In the genomic region with DNA sequence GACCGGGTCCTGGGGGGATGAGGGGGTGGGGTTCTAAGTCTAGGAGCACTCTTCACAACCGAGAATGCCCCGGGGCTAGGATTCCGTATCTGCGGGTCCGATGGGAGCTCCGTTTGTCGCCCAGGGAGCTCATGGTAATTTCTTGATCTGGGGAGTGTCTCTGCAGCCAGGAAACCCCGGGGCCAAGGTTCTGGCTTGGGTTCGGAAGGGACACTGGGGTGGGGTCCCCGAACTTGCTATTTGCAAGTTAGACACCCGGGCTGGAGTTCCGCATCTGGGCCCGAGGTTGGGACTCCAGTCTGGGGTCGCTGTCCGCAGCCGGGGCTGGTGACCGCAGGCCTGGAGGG, we compare ENCODE assay signal across 8 cellular contexts. TPM values are rescaled to one million over a fixed set of nuclear protein-coding genes. Genes with fewer than 3 reads are reported as not detected.
DNase-seq lines count a peak whose midpoint lies in the region; ATAC-seq, FAIRE-seq and TF ChIP-seq lines count a peak whose summit lies in the region.

No MANE protein-coding gene starts in this region.

- peak overlapping the region; percentile 79 to 96 (median 93) for H3K27ac Mint-ChIP-seq in CD14-positive monocyte
- peak overlapping the region; percentile 82 for H3K27ac Mint-ChIP-seq in activated T-helper 2 cell treated with anti-CD3 and anti-CD28 coated beads, Interferon-gamma antibody, Interleukin-2, Interleukin-4, amounts not matched to agents 10 μg/mL and 5 μg/mL and 100 μg/mL, durations not matched to agents 14 hours and 24 hours and 36 hours

- TF ChIP-seq RAD21 in HCT116 (IDR thresholded peaks at IDR 0.05; ENCODE audit: low read depth): no peak

- H3K9me2 ChIP-seq in HCT116 (ENCODE audit: insufficient read depth): no peaks in the 10 kb centered on the region

- no peak for DNase-seq in CD14-positive monocyte (ENCODE audit: low spot score)
- no peak for DNase-seq in HCT116 (ENCODE audit: low read depth, low spot score)
- DNase-seq in activated T-helper 2 cell treated with anti-CD3 and anti-CD28 coated beads, Interferon-gamma antibody, Interleukin-2, Interleukin-4, amounts not matched to agents 10 μg/mL and 5 μg/mL and 100 μg/mL, durations not matched to agents 14 hours and 24 hours and 36 hours (ENCODE audit: low spot score): no peak
- no peak for DNase-seq in kidney
- no peak for DNase-seq in CD1c-positive myeloid dendritic cell (ENCODE audit: extremely low spot score)
- DNase-seq in EL: no peak
- DNase-seq in ureter (ENCODE audit: low spot score): no peak

- intact Hi-C loops in CD14-positive monocyte (cut with micrococcal nuclease) (no loop called here), HCT116 (cut with micrococcal nuclease) (no loop called here), kidney (cut with DNase I) (no loop called here)
- intact Hi-C loops in activated T-helper 2 cell treated with anti-CD3 and anti-CD28 coated beads, Interferon-gamma antibody, Interleukin-2, Interleukin-4, amounts not matched to agents 10 μg/mL and 5 μg/mL and 100 μg/mL, durations not matched to agents 14 hours and 24 hours and 36 hours (cut with micrococcal nuclease): loop anchor here (1.0 kb wide), 1 partner anchor 13 kb away; no protein-coding TSS in a partner anchor

- H2AFZ ChIP-seq in HCT116 (ENCODE audit: low read depth, low read length, poor library complexity, severe bottlenecking): no peak overlapping the region

- H3K4me1 ChIP-seq in HCT116 (ENCODE audit: control insufficient read depth in 1 of 2, insufficient read depth in 2 of 2, low read length in 2 of 2): peaks cover 30 to 58% of the 10 kb centered on the region in 2 experiments
- H3K4me1 ChIP-seq in kidney (ENCODE audit: control insufficient read depth in 1 of 2, insufficient read depth in 1 of 2, low read depth in 1 of 2, low read length in 2 of 2): peaks cover 12 to 27% of the 10 kb centered on the region in 2 donors

- peaks cover 1 to 9% (median 2%) of the 10 kb centered on the region in 3 donors for H3K27me3 Mint-ChIP-seq in CD14-positive monocyte (ENCODE audit: low read depth in 3 of 3)
- no peaks in the 10 kb centered on the region for H3K27me3 Mint-ChIP-seq in activated T-helper 2 cell treated with anti-CD3 and anti-CD28 coated beads, Interferon-gamma antibody, Interleukin-2, Interleukin-4, amounts not matched to agents 10 μg/mL and 5 μg/mL and 100 μg/mL, durations not matched to agents 14 hours and 24 hours and 36 hours (ENCODE audit: low read depth)

- FAIRE-seq in kidney (lab: Jason Lieb, UNC): no peak

- peaks cover 43% of the 10 kb centered on the region for H3K4me1 Mint-ChIP-seq in CD14-positive monocyte
- peaks cover 37% of the 10 kb centered on the region for H3K4me1 Mint-ChIP-seq in activated T-helper 2 cell treated with anti-CD3 and anti-CD28 coated beads, Interferon-gamma antibody, Interleukin-2, Interleukin-4, amounts not matched to agents 10 μg/mL and 5 μg/mL and 100 μg/mL, durations not matched to agents 14 hours and 24 hours and 36 hours (ENCODE audit: low read depth)

- H4K20me1 ChIP-seq in HCT116 (ENCODE audit: insufficient read depth): no peaks in the 10 kb centered on the region

- POLR2A ChIA-PET in HCT116 (lab: Charles Lee): interaction anchor here (0.9 to 2.2 kb wide), 9 partner anchors 9 to 50 kb away, joined by 3 to 11 read pairs (median 4); no protein-coding TSS in a partner anchor

- peak overlapping the region; percentile 92 for H3K4me3 Mint-ChIP-seq in CD14-positive monocyte
- peak overlapping the region; percentile 78 for H3K4me3 Mint-ChIP-seq in activated T-helper 2 cell treated with anti-CD3 and anti-CD28 coated beads, Interferon-gamma antibody, Interleukin-2, Interleukin-4, amounts not matched to agents 10 μg/mL and 5 μg/mL and 100 μg/mL, durations not matched to agents 14 hours and 24 hours and 36 hours (ENCODE audit: low read depth)

- no peaks in the 10 kb centered on the region for H3K9me3 Mint-ChIP-seq in CD14-positive monocyte
- H3K9me3 Mint-ChIP-seq in activated T-helper 2 cell treated with anti-CD3 and anti-CD28 coated beads, Interferon-gamma antibody, Interleukin-2, Interleukin-4, amounts not matched to agents 10 μg/mL and 5 μg/mL and 100 μg/mL, durations not matched to agents 14 hours and 24 hours and 36 hours: no peaks in the 10 kb centered on the region

- no peak for TF ChIP-seq POLR2A in HCT116 (IDR thresholded peaks at IDR 0.05; ENCODE audit: borderline replicate concordance, extremely low read depth, insufficient read depth, insufficient read length)

- CTCF ChIA-PET in HCT116 (lab: Charles Lee): interaction anchor here (0.7 to 2.0 kb wide), 10 partner anchors 13 to 217 kb away, joined by 3 to 7 read pairs (median 4); a partner anchor contains a TSS

- H3K79me2 ChIP-seq in HCT116 (ENCODE audit: insufficient read depth, low read length): peaks cover 53% of the 10 kb centered on the region

- no peaks in the 10 kb centered on the region for H3K27me3 ChIP-seq in HCT116 (ENCODE audit: insufficient read depth, low read length)

- RAD21 ChIA-PET in HCT116 (lab: Charles Lee; ENCODE audit: low non-redundant PET in 1 of 2, low total read pairs in 2 of 2, uncharacterized antibody in 2 of 2, unreplicated experiment in 2 of 2): interaction anchor here (0.7 to 1.0 kb wide), 2 partner anchors 13 to 38 kb away, joined by 3 read pairs; no protein-coding TSS in a partner anchor

- H3K36me3 ChIP-seq in HCT116 (ENCODE audit: control insufficient read depth in 1 of 2, insufficient read depth in 2 of 2, low read length in 2 of 2): peaks cover 4 to 14% of the 10 kb centered on the region in 2 experiments; a peak in 3 of 4 replicates
- H3K36me3 ChIP-seq in kidney (ENCODE audit: control insufficient read depth in 1 of 2, insufficient read depth in 2 of 2, low read length in 2 of 2): no peaks in the 10 kb centered on the region

- ATAC-seq in HCT116: peak; percentile 0; the same call in 1 of the 2 replicates

- no peaks in the 10 kb centered on the region for H3K9me3 ChIP-seq in HCT116 (ENCODE audit: control insufficient read depth in 1 of 2, insufficient read depth in 1 of 2, low read depth in 1 of 2, low read length in 2 of 2)
- no peaks in the 10 kb centered on the region for H3K9me3 ChIP-seq in kidney (ENCODE audit: control insufficient read depth in 1 of 2, low read length in 2 of 2)

- H3K36me3 Mint-ChIP-seq in CD14-positive monocyte: peaks cover 30 to 31% of the 10 kb centered on the region in 2 donors
- peaks cover 26% of the 10 kb centered on the region for H3K36me3 Mint-ChIP-seq in activated T-helper 2 cell treated with anti-CD3 and anti-CD28 coated beads, Interferon-gamma antibody, Interleukin-2, Interleukin-4, amounts not matched to agents 10 μg/mL and 5 μg/mL and 100 μg/mL, durations not matched to agents 14 hours and 24 hours and 36 hours (ENCODE audit: low read depth)

- peak overlapping the region; percentile 89 for H3K4me2 ChIP-seq in HCT116 (ENCODE audit: low read length)

- BruUV-seq in HCT116 (replicated peaks; lab: Mats Ljungman, UMichigan): no TSS peak

- H3K4me3 ChIP-seq in HCT116 (replicated peaks in 1 of 2; ENCODE audit: low read depth in 1 of 2, low read length in 2 of 2): peak overlapping the region; percentile 80 to 95
- H3K4me3 ChIP-seq in kidney (ENCODE audit: low read length in 2 of 2): peak overlapping the region; percentile 76 to 86

- peak overlapping the region; percentile 98 for H3K9ac ChIP-seq in HCT116 (ENCODE audit: low read length)
- peak overlapping the region; percentile 81 to 97 for H3K9ac ChIP-seq in kidney (ENCODE audit: low read length in 2 of 2)

- TF ChIP-seq CTCF in CD14-positive monocyte (IDR thresholded peaks at IDR 0.05) (no peak), HCT116 (IDR thresholded peaks at IDR 0.05 in 2 of 3, conservative IDR thresholded peaks at IDR 0.05 in 1 of 3; ENCODE audit: borderline replicate concordance in 1 of 3, insufficient read depth in 1 of 3, low read depth in 2 of 3, low read length in 2 of 3) (no peak), kidney (IDR thresholded peaks at IDR 0.05; ENCODE audit: borderline replicate concordance, extremely low read depth, insufficient read depth) (no peak)

- H3K27ac ChIP-seq in HCT116 (ENCODE audit: low read depth, low read length): peak overlapping the region; percentile 90
- H3K27ac ChIP-seq in kidney (ENCODE audit: low read depth in 2 of 2, low read length in 2 of 2): peak overlapping the region; percentile 65 to 74
- peak overlapping the region; percentile 81 for H3K27ac ChIP-seq in temporal lobe (ENCODE audit: low read depth, low read length)

TF ChIP-seq in HCT116, 20 proteins besides CTCF, POLR2A, EP300 and RAD21:
- TF ChIP-seq TCF7L2 (IDR thresholded peaks at IDR 0.05; ENCODE audit: borderline replicate concordance, extremely low read depth, insufficient read depth, insufficient read length) (no peak), SRF (IDR thresholded peaks at IDR 0.05; ENCODE audit: low read depth) (no peak), EZH2 (IDR thresholded peaks at IDR 0.05) (no peak), SIN3A (IDR thresholded peaks at IDR 0.05; ENCODE audit: low read depth) (no peak)
TF ChIP-seq in HCT116: peak in this region for 0.

RNA-seq across cellular contexts. Expression of a gene that starts 0.4 kb away (rescaled TPM):
- polyA plus RNA-seq in CD14-positive monocyte (10 to 100 TPM; 19.6 to 25.2 TPM), kidney (ENCODE audit: insufficient read depth, low read depth, low replicate concordance) (18.3 TPM)
- total RNA-seq in HCT116 (2021; ENCODE audit: unreplicated experiment) (31.9 TPM), kidney (16.3 TPM), temporal lobe (6.6 TPM), ureter (31.3 TPM)
- 43.0 and 49.4 TPM in 2 replicates for polyA plus RNA-seq in HCT116 (2012)
- 26.5 and 29.5 TPM in 2 replicates for total RNA-seq in activated T-helper 2 cell treated with anti-CD3 and anti-CD28 coated beads, Interferon-gamma antibody, Interleukin-2, Interleukin-4, amounts not matched to agents 10 μg/mL and 5 μg/mL and 100 μg/mL, durations not matched to agents 14 hours and 24 hours and 36 hours

RNA-seq across cellular contexts. Expression of a gene that starts 37.5 kb away (rescaled TPM):
- 10 to 100 TPM; 52.4 to 80.8 TPM for polyA plus RNA-seq in CD14-positive monocyte
- total RNA-seq in HCT116 (2021; ENCODE audit: unreplicated experiment): 113 TPM
- polyA plus RNA-seq in HCT116 (2012): 49.1 and 50.9 TPM in 2 replicates
- total RNA-seq in activated T-helper 2 cell treated with anti-CD3 and anti-CD28 coated beads, Interferon-gamma antibody, Interleukin-2, Interleukin-4, amounts not matched to agents 10 μg/mL and 5 μg/mL and 100 μg/mL, durations not matched to agents 14 hours and 24 hours and 36 hours: 36.2 and 36.4 TPM in 2 replicates
- total RNA-seq in kidney: 81.4 TPM
- 33.6 TPM for polyA plus RNA-seq in kidney (ENCODE audit: insufficient read depth, low read depth, low replicate concordance)
- 2.0 TPM for total RNA-seq in temporal lobe
- 59.3 TPM for total RNA-seq in ureter

RNA-seq across cellular contexts. Expression of a gene that starts 40.2 kb away (rescaled TPM):
- polyA plus RNA-seq in CD14-positive monocyte (10 to 100 TPM; 62.2 to 95.5 TPM), kidney (ENCODE audit: insufficient read depth, low read depth, low replicate concordance) (105 TPM)
- total RNA-seq in HCT116 (2021; ENCODE audit: unreplicated experiment) (114 TPM), kidney (99.1 TPM), temporal lobe (38.4 TPM), ureter (120 TPM)
- polyA plus RNA-seq in HCT116 (2012): 69.3 and 94.4 TPM in 2 replicates
- 158 and 174 TPM in 2 replicates for total RNA-seq in activated T-helper 2 cell treated with anti-CD3 and anti-CD28 coated beads, Interferon-gamma antibody, Interleukin-2, Interleukin-4, amounts not matched to agents 10 μg/mL and 5 μg/mL and 100 μg/mL, durations not matched to agents 14 hours and 24 hours and 36 hours

Comparison
In these comparisons a context has a peak if more than half of its experiments do, and no peak if none do; other contexts are left out.
1. RNA of a gene that starts 37.5 kb away (total RNA-seq): 113 TPM in HCT116 (single experiment), 81.4 TPM in kidney (single experiment), 59.3 TPM in ureter (single experiment) and 36.2 to 36.4 TPM in activated T-helper 2 cell treated with anti-CD3 and anti-CD28 coated beads, Interferon-gamma antibody, Interleukin-2, Interleukin-4, amounts not matched to agents 10 μg/mL and 5 μg/mL and 100 μg/mL, durations not matched to agents 14 hours and 24 hours and 36 hours; 2.0 TPM in temporal lobe (single experiment); every median in the first group is over 10 times any median in the second.
2. Peak in every context shown above with its lines, with median percentiles within 50 percentile points of each other: H3K27ac ChIP-seq.